In genomic region chr3:194512895-194513601, GRCh38 we compare ENCODE assay signal across 14 cellular contexts. TPM values are rescaled to one million over a fixed set of nuclear protein-coding genes. Genes with fewer than 3 reads are reported as not detected.
DNase-seq lines count a peak whose midpoint lies in the region; ATAC-seq and TF ChIP-seq lines count a peak whose summit lies in the region.
"Had no signal": no experiment of that assay in that cellular context is flagged by ENCODE, and none has a peak within 500 bp of the region (broad histone marks: within the 10 kb centered on the region; RNA-seq: fewer than 3 reads in every experiment).

No MANE protein-coding gene starts in this region.

- BruUV-seq in Caco-2 (replicated peaks; lab: Mats Ljungman, UMichigan) = no TSS peak
- BruUV-seq in PC-3 (replicated peaks; lab: Mats Ljungman, UMichigan) = no TSS peak

- CTCF ChIA-PET in Caco-2 (lab: Charles Lee) = interaction anchor here (0.6 to 0.8 kb wide), 2 partner anchors 41 to 56 kb away, joined by 3 to 4 read pairs; no protein-coding TSS in a partner anchor
- CTCF ChIA-PET in PC-3 (lab: Charles Lee) = no interaction called here

- no peaks in the 10 kb centered on the region for H3K9me2 ChIP-seq in PC-3 (replicated peaks; ENCODE audit: low read length)

- no peak overlapping the region for H3K27ac ChIP-seq in PC-3 (ENCODE audit: low read length)
- H3K27ac ChIP-seq in left lung = no peak overlapping the region
- no peak overlapping the region for H3K27ac ChIP-seq in Peyer's patch
- H3K27ac ChIP-seq: tibial artery had no signal

- H3K27me3 Mint-ChIP-seq in Caco-2 (ENCODE audit: insufficient read depth, unreplicated experiment) = no peaks in the 10 kb centered on the region

- H3F3A ChIP-seq in PC-3 (ENCODE audit: low read length, unreplicated experiment) = no peaks in the 10 kb centered on the region

- no peak overlapping the region for H3K27ac Mint-ChIP-seq in Caco-2 (ENCODE audit: unreplicated experiment)
- H3K27ac Mint-ChIP-seq: activated CD4-positive, alpha-beta memory T cell treated with anti-CD3 and anti-CD28 coated beads, Interleukin-2, amount 10 ng/mL, durations not matched to agents 7 days and 5 days had no signal

- ATAC-seq in PC-3 (peak; percentile 39), left lung (peak; percentile 64), omental fat pad (ENCODE audit: low FRiP score) (no peak)
- ATAC-seq: GM12878 had no signal

- H3K4me3 ChIP-seq in Caco-2 (ENCODE audit: low read depth, low read length) = no peak overlapping the region
- H3K4me3 ChIP-seq in PC-3 (ENCODE audit: low read length) = no peak overlapping the region
- H3K4me3 ChIP-seq in left lung = no peak overlapping the region
- no peak overlapping the region for H3K4me3 ChIP-seq in Peyer's patch
- H3K4me3 ChIP-seq: GM12878, tibial artery had no signal

- TF ChIP-seq CTCF in Caco-2 (IDR thresholded peaks at IDR 0.05; ENCODE audit: insufficient read depth in 1 of 2, low read depth in 1 of 2, low read length in 1 of 2, severe bottlenecking in 1 of 2, unreplicated experiment in 1 of 2) (no peak), PC-3 (conservative IDR thresholded peaks at IDR 0.05; ENCODE audit: low read depth, low read length) (no peak), left lung (IDR thresholded peaks at IDR 0.05) (no peak), omental fat pad (IDR thresholded peaks at IDR 0.05) (no peak), Peyer's patch (IDR thresholded peaks at IDR 0.05) (no peak)

- POLR2A ChIA-PET in Caco-2 (lab: Charles Lee) = no interaction called here
- POLR2A ChIA-PET in PC-3 (lab: Charles Lee; ENCODE audit: unreplicated experiment) = no interaction called here

- H3K4me2 ChIP-seq in PC-3 (ENCODE audit: low read length) = no peak overlapping the region

- H3K9me3 ChIP-seq in Caco-2 = no peaks in the 10 kb centered on the region
- no peaks in the 10 kb centered on the region for H3K9me3 ChIP-seq in PC-3 (ENCODE audit: low read length)
- no peaks in the 10 kb centered on the region for H3K9me3 ChIP-seq in left lung
- no peaks in the 10 kb centered on the region for H3K9me3 ChIP-seq in Peyer's patch
- H3K9me3 ChIP-seq: tibial artery had no signal

- H3K36me3 ChIP-seq in Caco-2 (ENCODE audit: control insufficient read depth, insufficient read depth, low read length) (no peaks in the 10 kb centered on the region), PC-3 (ENCODE audit: low read depth, low read length) (no peaks in the 10 kb centered on the region), left lung (no peaks in the 10 kb centered on the region), Peyer's patch (no peaks in the 10 kb centered on the region)
- H3K36me3 ChIP-seq: tibial artery had no signal

- TF ChIP-seq POLR2A in Peyer's patch (IDR thresholded peaks at IDR 0.05) = no peak

- no peaks in the 10 kb centered on the region for H4K20me1 ChIP-seq in PC-3 (ENCODE audit: low read length)

- H2AFZ ChIP-seq in PC-3 (ENCODE audit: low read length) = no peak overlapping the region

- no peaks in the 10 kb centered on the region for H3K27me3 ChIP-seq in Caco-2 (replicated peaks; ENCODE audit: control insufficient read depth, insufficient read depth, low read length)
- no peaks in the 10 kb centered on the region for H3K27me3 ChIP-seq in PC-3 (ENCODE audit: low read length)
- H3K27me3 ChIP-seq in left lung = no peaks in the 10 kb centered on the region
- H3K27me3 ChIP-seq in Peyer's patch = no peaks in the 10 kb centered on the region
- H3K27me3 ChIP-seq: tibial artery had no signal

- H3K9me3 Mint-ChIP-seq in Caco-2 (ENCODE audit: unreplicated experiment) = no peaks in the 10 kb centered on the region
- H3K9me3 Mint-ChIP-seq: activated CD4-positive, alpha-beta memory T cell treated with anti-CD3 and anti-CD28 coated beads, Interleukin-2, amount 10 ng/mL, durations not matched to agents 7 days and 5 days had no signal

- no peaks in the 10 kb centered on the region for H3K79me2 ChIP-seq in PC-3 (ENCODE audit: low read length)

- DNase-seq in Caco-2 (peak; percentile 84 to 85), NCI-H1417 treated with DMSO at 0.1 percent for 48 hours (lab: John Stamatoyannopoulos, UW) (peak; percentile 77), PC-3 (peak; percentile 16), left lung (no peak), omental fat pad (ENCODE audit: low spot score) (no peak), ecto neural progenitor cell (ENCODE audit: low spot score) (no peak), mucosa of gallbladder (ENCODE audit: low spot score) (no peak), Peyer's patch (no peak)
- DNase-seq: activated CD4-positive, alpha-beta memory T cell treated with anti-CD3 and anti-CD28 coated beads, Interleukin-2, amount 10 ng/mL, durations not matched to agents 7 days and 5 days; activated effector memory CD4-positive, alpha-beta T cell treated with Interleukin-2 at 50 U/mL for 16 hours; nucleus accumbens; T1000; tibial artery had no signal

- no peak overlapping the region for H3K4me3 Mint-ChIP-seq in Caco-2 (ENCODE audit: unreplicated experiment)
- H3K4me3 Mint-ChIP-seq: activated CD4-positive, alpha-beta memory T cell treated with anti-CD3 and anti-CD28 coated beads, Interleukin-2, amount 10 ng/mL, durations not matched to agents 7 days and 5 days had no signal

- peaks cover 21% of the 10 kb centered on the region for H3K4me1 Mint-ChIP-seq in Caco-2 (ENCODE audit: low read depth, unreplicated experiment)
- H3K4me1 Mint-ChIP-seq: activated CD4-positive, alpha-beta memory T cell treated with anti-CD3 and anti-CD28 coated beads, Interleukin-2, amount 10 ng/mL, durations not matched to agents 7 days and 5 days had no signal

- peaks cover 6% of the 10 kb centered on the region for H3K36me3 Mint-ChIP-seq in Caco-2 (ENCODE audit: insufficient read depth, unreplicated experiment)

- no peak overlapping the region for H3K9ac ChIP-seq in PC-3 (ENCODE audit: low read length)

- H3K4me1 ChIP-seq in Caco-2 (peaks cover 32% of the 10 kb centered on the region), PC-3 (ENCODE audit: insufficient read depth, low read length) (no peaks in the 10 kb centered on the region), left lung (peaks cover 0 to 14% of the 10 kb centered on the region in 2 donors), Peyer's patch (no peaks in the 10 kb centered on the region)
- H3K4me1 ChIP-seq: tibial artery had no signal

- intact Hi-C loops in Caco-2 (cut with micrococcal nuclease; ENCODE audit: unreplicated experiment) (loop anchor here (2.0 kb wide), 1 partner anchor 24 kb away; no protein-coding TSS in a partner anchor), PC-3 (cut with micrococcal nuclease) (no loop called here), left lung (cut with DNase I) (no loop called here)

RNA-seq across cellular contexts. Expression of gene ATP13A3, which starts 26.2 kb away (rescaled TPM):
- 181 and 183 TPM in 2 replicates for total RNA-seq in Caco-2 (2022)
- 69.4 and 101 TPM in 2 replicates for total RNA-seq in PC-3 (2014; rRNA removed)
- 100 to 1,000 TPM; 121 to 123 TPM for total RNA-seq in left lung
- total RNA-seq in omental fat pad = 100 to 1,000 TPM; 124 to 638 (median 294) TPM
- 103 TPM for total RNA-seq in mucosa of gallbladder
- total RNA-seq in Peyer's patch = 10 to 100 TPM; 54.3 to 67.2 (median 58.2) TPM

Comparison
In these comparisons a context has a peak if more than half of its experiments do, and no peak if none do; other contexts are left out.
1. DNase-seq: peak in Caco-2 (2 of 2), NCI-H1417 treated with DMSO at 0.1 percent for 48 hours (single experiment) and PC-3 (single experiment); none in left lung (0 of 2), omental fat pad (single experiment), ecto neural progenitor cell (single experiment), mucosa of gallbladder (single experiment) and Peyer's patch (0 of 3).